In the genomic region with DNA sequence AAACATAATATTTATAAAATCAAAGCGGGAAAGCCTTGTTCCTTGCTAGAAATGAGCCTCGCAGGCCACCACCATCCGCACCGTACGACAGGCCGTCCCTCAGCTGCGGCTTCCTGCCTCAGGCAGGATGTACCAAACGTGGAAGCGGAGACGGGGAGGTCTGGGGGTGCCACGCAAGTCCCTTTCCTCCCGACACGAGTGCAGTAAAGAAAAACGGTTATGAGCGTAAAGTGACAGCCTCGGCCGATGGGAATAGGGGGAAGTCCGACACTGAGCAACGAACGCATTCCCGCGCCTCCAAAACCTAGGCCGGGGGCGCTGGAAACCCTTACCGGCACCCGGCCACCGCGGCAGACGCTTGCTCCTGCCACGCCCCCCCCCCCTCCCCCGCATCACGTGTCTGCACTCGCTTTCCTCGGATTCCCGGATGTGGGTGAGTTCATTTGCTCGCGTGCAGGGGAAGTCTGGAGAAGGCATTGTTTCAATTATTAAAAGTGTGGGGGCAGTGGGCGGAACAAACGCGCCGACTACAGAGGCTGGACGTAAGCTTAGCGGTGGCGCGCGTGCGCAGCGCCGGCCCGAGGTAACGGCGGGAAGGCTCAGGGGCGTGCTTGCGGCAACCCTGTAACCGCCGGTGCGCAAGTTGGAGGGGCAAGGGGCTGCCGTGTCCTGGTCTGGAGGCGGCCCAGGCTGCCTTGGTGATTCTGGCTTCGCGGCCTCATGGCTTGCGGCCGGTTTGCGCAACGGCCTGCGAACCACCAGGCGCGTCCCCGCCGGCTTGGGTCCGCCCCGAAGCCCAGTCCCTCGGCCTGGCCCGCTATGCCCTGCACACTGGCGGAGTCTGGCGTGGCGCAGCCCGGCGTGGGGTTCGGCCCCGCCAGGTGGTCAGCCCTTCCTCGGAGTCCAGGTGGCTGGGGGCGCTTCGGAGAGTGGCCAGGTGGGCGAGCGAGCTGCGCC, we compare ENCODE assay signal across 1 cellular context.
TF ChIP-seq lines count a peak whose summit lies in the region.

A gene with protein sequence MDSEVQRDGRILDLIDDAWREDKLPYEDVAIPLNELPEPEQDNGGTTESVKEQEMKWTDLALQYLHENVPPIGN (minus strand): TSS at position 366 of the 957 bp plus-strand sequence. CDS start 3,081 bp downstream, outside the sequence.
A gene (plus strand): TSS at position 438 of the 957 bp plus-strand sequence. CDS start 9,264 bp downstream, outside the sequence.

TF ChIP-seq in HepG2, 621 proteins besides CTCF, POLR2A, EP300 and RAD21 (continued from another document and continues in another):
- TF ChIP-seq, protein P1, sequence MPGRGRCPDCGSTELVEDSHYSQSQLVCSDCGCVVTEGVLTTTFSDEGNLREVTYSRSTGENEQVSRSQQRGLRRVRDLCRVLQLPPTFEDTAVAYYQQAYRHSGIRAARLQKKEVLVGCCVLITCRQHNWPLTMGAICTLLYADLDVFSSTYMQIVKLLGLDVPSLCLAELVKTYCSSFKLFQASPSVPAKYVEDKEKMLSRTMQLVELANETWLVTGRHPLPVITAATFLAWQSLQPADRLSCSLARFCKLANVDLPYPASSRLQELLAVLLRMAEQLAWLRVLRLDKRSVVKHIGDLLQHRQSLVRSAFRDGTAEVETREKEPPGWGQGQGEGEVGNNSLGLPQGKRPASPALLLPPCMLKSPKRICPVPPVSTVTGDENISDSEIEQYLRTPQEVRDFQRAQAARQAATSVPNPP (CRISPR knock-in tag; IDR thresholded peaks at IDR 0.05): no peak
- TF ChIP-seq NR2F6 (IDR thresholded peaks at IDR 0.05): no peak
- TF ChIP-seq NR2F6 (CRISPR knock-in tag; IDR thresholded peaks at IDR 0.05): 0 out of 2 replicates have a peak, but pooled peaks have one; percentile 2
- TF ChIP-seq, protein P2, sequence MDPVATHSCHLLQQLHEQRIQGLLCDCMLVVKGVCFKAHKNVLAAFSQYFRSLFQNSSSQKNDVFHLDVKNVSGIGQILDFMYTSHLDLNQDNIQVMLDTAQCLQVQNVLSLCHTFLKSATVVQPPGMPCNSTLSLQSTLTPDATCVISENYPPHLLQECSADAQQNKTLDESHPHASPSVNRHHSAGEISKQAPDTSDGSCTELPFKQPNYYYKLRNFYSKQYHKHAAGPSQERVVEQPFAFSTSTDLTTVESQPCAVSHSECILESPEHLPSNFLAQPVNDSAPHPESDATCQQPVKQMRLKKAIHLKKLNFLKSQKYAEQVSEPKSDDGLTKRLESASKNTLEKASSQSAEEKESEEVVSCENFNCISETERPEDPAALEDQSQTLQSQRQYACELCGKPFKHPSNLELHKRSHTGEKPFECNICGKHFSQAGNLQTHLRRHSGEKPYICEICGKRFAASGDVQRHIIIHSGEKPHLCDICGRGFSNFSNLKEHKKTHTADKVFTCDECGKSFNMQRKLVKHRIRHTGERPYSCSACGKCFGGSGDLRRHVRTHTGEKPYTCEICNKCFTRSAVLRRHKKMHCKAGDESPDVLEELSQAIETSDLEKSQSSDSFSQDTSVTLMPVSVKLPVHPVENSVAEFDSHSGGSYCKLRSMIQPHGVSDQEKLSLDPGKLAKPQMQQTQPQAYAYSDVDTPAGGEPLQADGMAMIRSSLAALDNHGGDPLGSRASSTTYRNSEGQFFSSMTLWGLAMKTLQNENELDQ (CRISPR knock-in tag; IDR thresholded peaks at IDR 0.05; ENCODE audit: borderline replicate concordance): 0 out of 2 replicates have a peak, but pooled peaks have one; percentile 15
- TF ChIP-seq XBP1 (CRISPR knock-in tag; IDR thresholded peaks at IDR 0.05): 0 out of 2 replicates have a peak, but pooled peaks have one; percentile 12
- TF ChIP-seq PHF21A (CRISPR knock-in tag; IDR thresholded peaks at IDR 0.05): peak; percentile 31; the same call in 1 of the 2 replicates
- TF ChIP-seq, protein P3, sequence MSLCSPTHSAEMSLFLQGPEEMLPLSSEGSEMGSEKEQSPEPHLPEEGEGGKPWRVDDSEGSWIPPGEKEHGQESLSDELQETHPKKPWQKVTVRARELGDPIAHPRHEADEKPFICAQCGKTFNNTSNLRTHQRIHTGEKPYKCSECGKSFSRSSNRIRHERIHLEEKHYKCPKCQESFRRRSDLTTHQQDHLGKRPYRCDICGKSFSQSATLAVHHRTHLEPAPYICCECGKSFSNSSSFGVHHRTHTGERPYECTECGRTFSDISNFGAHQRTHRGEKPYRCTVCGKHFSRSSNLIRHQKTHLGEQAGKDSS (CRISPR knock-in tag; IDR thresholded peaks at IDR 0.05; ENCODE audit: borderline replicate concordance, low read depth): no peak
- TF ChIP-seq KLF9 (CRISPR knock-in tag; IDR thresholded peaks at IDR 0.05; ENCODE audit: low read depth): no peak
- TF ChIP-seq ZNF331 (CRISPR knock-in tag; IDR thresholded peaks at IDR 0.05): peak; percentile 74; the same call in 1 of the 2 replicates
- TF ChIP-seq, protein P4, sequence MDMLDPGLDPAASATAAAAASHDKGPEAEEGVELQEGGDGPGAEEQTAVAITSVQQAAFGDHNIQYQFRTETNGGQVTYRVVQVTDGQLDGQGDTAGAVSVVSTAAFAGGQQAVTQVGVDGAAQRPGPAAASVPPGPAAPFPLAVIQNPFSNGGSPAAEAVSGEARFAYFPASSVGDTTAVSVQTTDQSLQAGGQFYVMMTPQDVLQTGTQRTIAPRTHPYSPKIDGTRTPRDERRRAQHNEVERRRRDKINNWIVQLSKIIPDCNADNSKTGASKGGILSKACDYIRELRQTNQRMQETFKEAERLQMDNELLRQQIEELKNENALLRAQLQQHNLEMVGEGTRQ (IDR thresholded peaks at IDR 0.05; ENCODE audit: low read depth, low read length): peak; percentile 87
- TF ChIP-seq, protein P4 (CRISPR knock-in tag; IDR thresholded peaks at IDR 0.05; ENCODE audit: borderline replicate concordance): peak; percentile 91; the same call in 1 of the 2 replicates
- peak; percentile 77; the same call in 1 of the 2 replicates for TF ChIP-seq ZC3H13 (CRISPR knock-in tag; IDR thresholded peaks at IDR 0.05)
- TF ChIP-seq, protein P5, sequence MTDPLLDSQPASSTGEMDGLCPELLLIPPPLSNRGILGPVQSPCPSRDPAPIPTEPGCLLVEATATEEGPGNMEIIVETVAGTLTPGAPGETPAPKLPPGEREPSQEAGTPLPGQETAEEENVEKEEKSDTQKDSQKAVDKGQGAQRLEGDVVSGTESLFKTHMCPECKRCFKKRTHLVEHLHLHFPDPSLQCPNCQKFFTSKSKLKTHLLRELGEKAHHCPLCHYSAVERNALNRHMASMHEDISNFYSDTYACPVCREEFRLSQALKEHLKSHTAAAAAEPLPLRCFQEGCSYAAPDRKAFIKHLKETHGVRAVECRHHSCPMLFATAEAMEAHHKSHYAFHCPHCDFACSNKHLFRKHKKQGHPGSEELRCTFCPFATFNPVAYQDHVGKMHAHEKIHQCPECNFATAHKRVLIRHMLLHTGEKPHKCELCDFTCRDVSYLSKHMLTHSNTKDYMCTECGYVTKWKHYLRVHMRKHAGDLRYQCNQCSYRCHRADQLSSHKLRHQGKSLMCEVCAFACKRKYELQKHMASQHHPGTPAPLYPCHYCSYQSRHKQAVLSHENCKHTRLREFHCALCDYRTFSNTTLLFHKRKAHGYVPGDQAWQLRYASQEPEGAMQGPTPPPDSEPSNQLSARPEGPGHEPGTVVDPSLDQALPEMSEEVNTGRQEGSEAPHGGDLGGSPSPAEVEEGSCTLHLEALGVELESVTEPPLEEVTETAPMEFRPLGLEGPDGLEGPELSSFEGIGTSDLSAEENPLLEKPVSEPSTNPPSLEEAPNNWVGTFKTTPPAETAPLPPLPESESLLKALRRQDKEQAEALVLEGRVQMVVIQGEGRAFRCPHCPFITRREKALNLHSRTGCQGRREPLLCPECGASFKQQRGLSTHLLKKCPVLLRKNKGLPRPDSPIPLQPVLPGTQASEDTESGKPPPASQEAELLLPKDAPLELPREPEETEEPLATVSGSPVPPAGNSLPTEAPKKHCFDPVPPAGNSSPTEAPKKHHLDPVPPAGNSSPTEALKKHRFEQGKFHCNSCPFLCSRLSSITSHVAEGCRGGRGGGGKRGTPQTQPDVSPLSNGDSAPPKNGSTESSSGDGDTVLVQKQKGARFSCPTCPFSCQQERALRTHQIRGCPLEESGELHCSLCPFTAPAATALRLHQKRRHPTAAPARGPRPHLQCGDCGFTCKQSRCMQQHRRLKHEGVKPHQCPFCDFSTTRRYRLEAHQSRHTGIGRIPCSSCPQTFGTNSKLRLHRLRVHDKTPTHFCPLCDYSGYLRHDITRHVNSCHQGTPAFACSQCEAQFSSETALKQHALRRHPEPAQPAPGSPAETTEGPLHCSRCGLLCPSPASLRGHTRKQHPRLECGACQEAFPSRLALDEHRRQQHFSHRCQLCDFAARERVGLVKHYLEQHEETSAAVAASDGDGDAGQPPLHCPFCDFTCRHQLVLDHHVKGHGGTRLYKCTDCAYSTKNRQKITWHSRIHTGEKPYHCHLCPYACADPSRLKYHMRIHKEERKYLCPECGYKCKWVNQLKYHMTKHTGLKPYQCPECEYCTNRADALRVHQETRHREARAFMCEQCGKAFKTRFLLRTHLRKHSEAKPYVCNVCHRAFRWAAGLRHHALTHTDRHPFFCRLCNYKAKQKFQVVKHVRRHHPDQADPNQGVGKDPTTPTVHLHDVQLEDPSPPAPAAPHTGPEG (CRISPR knock-in tag; IDR thresholded peaks at IDR 0.05): no peak; the same call in 1 of the 2 replicates
- no peak for TF ChIP-seq SP1 (IDR thresholded peaks at IDR 0.05)
- peak; percentile 28 for TF ChIP-seq SP1 (CRISPR knock-in tag; IDR thresholded peaks at IDR 0.05)
- TF ChIP-seq SMARCC2 (IDR thresholded peaks at IDR 0.05): no peak
- TF ChIP-seq MED1 (CRISPR knock-in tag; IDR thresholded peaks at IDR 0.05): peak; percentile 39
- TF ChIP-seq SATB2 (CRISPR knock-in tag; IDR thresholded peaks at IDR 0.05): peak; percentile 37; the same call in 1 of the 2 replicates
- TF ChIP-seq, protein P6, sequence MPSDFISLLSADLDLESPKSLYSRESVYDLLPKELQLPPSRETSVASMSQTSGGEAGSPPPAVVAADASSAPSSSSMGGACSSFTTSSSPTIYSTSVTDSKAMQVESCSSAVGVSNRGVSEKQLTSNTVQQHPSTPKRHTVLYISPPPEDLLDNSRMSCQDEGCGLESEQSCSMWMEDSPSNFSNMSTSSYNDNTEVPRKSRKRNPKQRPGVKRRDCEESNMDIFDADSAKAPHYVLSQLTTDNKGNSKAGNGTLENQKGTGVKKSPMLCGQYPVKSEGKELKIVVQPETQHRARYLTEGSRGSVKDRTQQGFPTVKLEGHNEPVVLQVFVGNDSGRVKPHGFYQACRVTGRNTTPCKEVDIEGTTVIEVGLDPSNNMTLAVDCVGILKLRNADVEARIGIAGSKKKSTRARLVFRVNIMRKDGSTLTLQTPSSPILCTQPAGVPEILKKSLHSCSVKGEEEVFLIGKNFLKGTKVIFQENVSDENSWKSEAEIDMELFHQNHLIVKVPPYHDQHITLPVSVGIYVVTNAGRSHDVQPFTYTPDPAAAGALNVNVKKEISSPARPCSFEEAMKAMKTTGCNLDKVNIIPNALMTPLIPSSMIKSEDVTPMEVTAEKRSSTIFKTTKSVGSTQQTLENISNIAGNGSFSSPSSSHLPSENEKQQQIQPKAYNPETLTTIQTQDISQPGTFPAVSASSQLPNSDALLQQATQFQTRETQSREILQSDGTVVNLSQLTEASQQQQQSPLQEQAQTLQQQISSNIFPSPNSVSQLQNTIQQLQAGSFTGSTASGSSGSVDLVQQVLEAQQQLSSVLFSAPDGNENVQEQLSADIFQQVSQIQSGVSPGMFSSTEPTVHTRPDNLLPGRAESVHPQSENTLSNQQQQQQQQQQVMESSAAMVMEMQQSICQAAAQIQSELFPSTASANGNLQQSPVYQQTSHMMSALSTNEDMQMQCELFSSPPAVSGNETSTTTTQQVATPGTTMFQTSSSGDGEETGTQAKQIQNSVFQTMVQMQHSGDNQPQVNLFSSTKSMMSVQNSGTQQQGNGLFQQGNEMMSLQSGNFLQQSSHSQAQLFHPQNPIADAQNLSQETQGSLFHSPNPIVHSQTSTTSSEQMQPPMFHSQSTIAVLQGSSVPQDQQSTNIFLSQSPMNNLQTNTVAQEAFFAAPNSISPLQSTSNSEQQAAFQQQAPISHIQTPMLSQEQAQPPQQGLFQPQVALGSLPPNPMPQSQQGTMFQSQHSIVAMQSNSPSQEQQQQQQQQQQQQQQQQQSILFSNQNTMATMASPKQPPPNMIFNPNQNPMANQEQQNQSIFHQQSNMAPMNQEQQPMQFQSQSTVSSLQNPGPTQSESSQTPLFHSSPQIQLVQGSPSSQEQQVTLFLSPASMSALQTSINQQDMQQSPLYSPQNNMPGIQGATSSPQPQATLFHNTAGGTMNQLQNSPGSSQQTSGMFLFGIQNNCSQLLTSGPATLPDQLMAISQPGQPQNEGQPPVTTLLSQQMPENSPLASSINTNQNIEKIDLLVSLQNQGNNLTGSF (CRISPR knock-in tag; IDR thresholded peaks at IDR 0.05): no peak
- TF ChIP-seq ZNF776 (CRISPR knock-in tag; IDR thresholded peaks at IDR 0.05): peak; percentile 78; the same call in 1 of the 2 replicates
- TF ChIP-seq, protein P7, sequence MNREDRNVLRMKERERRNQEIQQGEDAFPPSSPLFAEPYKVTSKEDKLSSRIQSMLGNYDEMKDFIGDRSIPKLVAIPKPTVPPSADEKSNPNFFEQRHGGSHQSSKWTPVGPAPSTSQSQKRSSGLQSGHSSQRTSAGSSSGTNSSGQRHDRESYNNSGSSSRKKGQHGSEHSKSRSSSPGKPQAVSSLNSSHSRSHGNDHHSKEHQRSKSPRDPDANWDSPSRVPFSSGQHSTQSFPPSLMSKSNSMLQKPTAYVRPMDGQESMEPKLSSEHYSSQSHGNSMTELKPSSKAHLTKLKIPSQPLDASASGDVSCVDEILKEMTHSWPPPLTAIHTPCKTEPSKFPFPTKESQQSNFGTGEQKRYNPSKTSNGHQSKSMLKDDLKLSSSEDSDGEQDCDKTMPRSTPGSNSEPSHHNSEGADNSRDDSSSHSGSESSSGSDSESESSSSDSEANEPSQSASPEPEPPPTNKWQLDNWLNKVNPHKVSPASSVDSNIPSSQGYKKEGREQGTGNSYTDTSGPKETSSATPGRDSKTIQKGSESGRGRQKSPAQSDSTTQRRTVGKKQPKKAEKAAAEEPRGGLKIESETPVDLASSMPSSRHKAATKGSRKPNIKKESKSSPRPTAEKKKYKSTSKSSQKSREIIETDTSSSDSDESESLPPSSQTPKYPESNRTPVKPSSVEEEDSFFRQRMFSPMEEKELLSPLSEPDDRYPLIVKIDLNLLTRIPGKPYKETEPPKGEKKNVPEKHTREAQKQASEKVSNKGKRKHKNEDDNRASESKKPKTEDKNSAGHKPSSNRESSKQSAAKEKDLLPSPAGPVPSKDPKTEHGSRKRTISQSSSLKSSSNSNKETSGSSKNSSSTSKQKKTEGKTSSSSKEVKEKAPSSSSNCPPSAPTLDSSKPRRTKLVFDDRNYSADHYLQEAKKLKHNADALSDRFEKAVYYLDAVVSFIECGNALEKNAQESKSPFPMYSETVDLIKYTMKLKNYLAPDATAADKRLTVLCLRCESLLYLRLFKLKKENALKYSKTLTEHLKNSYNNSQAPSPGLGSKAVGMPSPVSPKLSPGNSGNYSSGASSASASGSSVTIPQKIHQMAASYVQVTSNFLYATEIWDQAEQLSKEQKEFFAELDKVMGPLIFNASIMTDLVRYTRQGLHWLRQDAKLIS (CRISPR knock-in tag; IDR thresholded peaks at IDR 0.05): no peak; the same call in 1 of the 2 replicates
- TF ChIP-seq KMT2B (CRISPR knock-in tag; IDR thresholded peaks at IDR 0.05): peak; percentile 80
